Comparison of ENCODE assay signal across 1 cellular context in genomic region chr1:187928717-187929116, GRCh38.
TF ChIP-seq lines count a peak whose summit lies in the region.

No MANE protein-coding gene starts in this region.

TF ChIP-seq in WTC11, 78 proteins besides CTCF, POLR2A, EP300 and RAD21 (continued from another document):
- no peak for TF ChIP-seq ZNF532 (CRISPR knock-in tag; IDR thresholded peaks at IDR 0.05; ENCODE audit: borderline replicate concordance)
- TF ChIP-seq ZNF425 (CRISPR knock-in tag; conservative IDR thresholded peaks at IDR 0.05), result no peak
- no peak for TF ChIP-seq GTF2I (CRISPR knock-in tag; conservative IDR thresholded peaks at IDR 0.05)
- TF ChIP-seq ZNF281 (CRISPR knock-in tag; IDR thresholded peaks at IDR 0.05), result no peak
- no peak for TF ChIP-seq SMAD4 (CRISPR knock-in tag; IDR thresholded peaks at IDR 0.05)
- TF ChIP-seq HMGA2 (CRISPR knock-in tag; IDR thresholded peaks at IDR 0.05), result no peak
- TF ChIP-seq MYBL2 (CRISPR knock-in tag; IDR thresholded peaks at IDR 0.05), result no peak
- TF ChIP-seq USF2 (CRISPR knock-in tag; IDR thresholded peaks at IDR 0.05), result no peak
- no peak for TF ChIP-seq ZNF219 (CRISPR knock-in tag; IDR thresholded peaks at IDR 0.05; ENCODE audit: borderline replicate concordance)
- TF ChIP-seq FOXK1 (CRISPR knock-in tag; IDR thresholded peaks at IDR 0.05), result no peak
- no peak for TF ChIP-seq GRHL2 (CRISPR knock-in tag; IDR thresholded peaks at IDR 0.05; ENCODE audit: insufficient replicate concordance, severe bottlenecking)
